ENCODE assay signal across 1 cellular context in genomic region chr2:68157402-68158133, GRCh38.
A peak's percentile ranks its signal among the peaks of the same experiment; 100 is the strongest.
TF ChIP-seq lines count a peak whose summit lies in the region.

PNO1 (plus strand) TSS chr2:68157888; CDS start chr2:68157935, 47 bp downstream.

TF ChIP-seq in HEK293, 187 proteins besides CTCF, POLR2A, EP300 and RAD21 (continued from another document and continues in another):
- TF ChIP-seq ZNF747 (tag by site-specific recombination; IDR thresholded peaks at IDR 0.05) (no peak), ZSCAN23 (tag by site-specific recombination; IDR thresholded peaks at IDR 0.05) (no peak), ZNF501 (tag by site-specific recombination; IDR thresholded peaks at IDR 0.05) (peak; percentile 68; the same call in 1 of the 2 replicates), ZNF677 (tag by site-specific recombination; IDR thresholded peaks at IDR 0.05) (no peak), ZNF354C (tag by site-specific recombination; IDR thresholded peaks at IDR 0.05; ENCODE audit: borderline replicate concordance, low read depth) (no peak), BCL11A (tag by site-specific recombination; IDR thresholded peaks at IDR 0.05; ENCODE audit: low read depth) (no peak), YY1 (tag by site-specific recombination; IDR thresholded peaks at IDR 0.05) (no peak), ZSCAN30 (tag by site-specific recombination; IDR thresholded peaks at IDR 0.05) (0 out of 2 replicates have a peak, but pooled peaks have one; percentile 25), ZNF426 (tag by site-specific recombination; IDR thresholded peaks at IDR 0.05) (no peak), WT1 (tag by site-specific recombination; IDR thresholded peaks at IDR 0.05) (no peak), ZNF549 (tag by site-specific recombination; IDR thresholded peaks at IDR 0.05) (no peak), SALL2 (tag by site-specific recombination; IDR thresholded peaks at IDR 0.05; ENCODE audit: borderline replicate concordance) (no peak), SP7 (tag by site-specific recombination; IDR thresholded peaks at IDR 0.05) (peak; percentile 72), ZNF239 (tag by site-specific recombination; IDR thresholded peaks at IDR 0.05) (no peak), TSHZ1 (tag by site-specific recombination; IDR thresholded peaks at IDR 0.05; ENCODE audit: borderline replicate concordance) (no peak), ZNF76 (tag by site-specific recombination; IDR thresholded peaks at IDR 0.05; ENCODE audit: borderline replicate concordance, low read depth) (peak; percentile 83; the same call in 1 of the 2 replicates), ZNF394 (tag by site-specific recombination; IDR thresholded peaks at IDR 0.05; ENCODE audit: borderline replicate concordance) (peak; percentile 66; the same call in 1 of the 2 replicates), GLIS1 (tag by site-specific recombination; IDR thresholded peaks at IDR 0.05) (peak; percentile 47; the same call in 1 of the 2 replicates), PBX3 (CRISPR knock-in tag; IDR thresholded peaks at IDR 0.05) (no peak), ZNF335 (tag by site-specific recombination; conservative IDR thresholded peaks at IDR 0.05) (peak; percentile 100), ZNF792 (tag by site-specific recombination; IDR thresholded peaks at IDR 0.05) (no peak), ZFHX2 (tag by site-specific recombination; conservative IDR thresholded peaks at IDR 0.05) (no peak), PRDM1 (tag by site-specific recombination; IDR thresholded peaks at IDR 0.05) (no peak), ZNF830 (tag by site-specific recombination; IDR thresholded peaks at IDR 0.05; ENCODE audit: low read depth) (no peak), BCL6B (tag by site-specific recombination; IDR thresholded peaks at IDR 0.05) (no peak), ZNF600 (tag by site-specific recombination; IDR thresholded peaks at IDR 0.05) (peak; percentile 65), EGR2 (tag by site-specific recombination; IDR thresholded peaks at IDR 0.05; ENCODE audit: low read depth) (no peak), ZNF561 (tag by site-specific recombination; IDR thresholded peaks at IDR 0.05; ENCODE audit: borderline replicate concordance) (no peak), ZNF664 (tag by site-specific recombination; IDR thresholded peaks at IDR 0.05) (no peak), ZNF624 (tag by site-specific recombination; IDR thresholded peaks at IDR 0.05) (no peak), HIC1 (tag by site-specific recombination; IDR thresholded peaks at IDR 0.05) (peak; percentile 99), ZIC2 (tag by site-specific recombination; IDR thresholded peaks at IDR 0.05) (no peak), ZNF404 (tag by site-specific recombination; IDR thresholded peaks at IDR 0.05) (no peak), SETDB1 (IDR thresholded peaks at IDR 0.05; ENCODE audit: insufficient read length, low read length) (no peak), ZNF362 (tag by site-specific recombination; IDR thresholded peaks at IDR 0.05) (0 out of 2 replicates have a peak, but pooled peaks have one; percentile 13), ZNF544 (tag by site-specific recombination; IDR thresholded peaks at IDR 0.05) (no peak), ELK4 (IDR thresholded peaks at IDR 0.05; ENCODE audit: borderline replicate concordance, low read depth, low read length) (no peak), PRDM6 (tag by site-specific recombination; IDR thresholded peaks at IDR 0.05) (no peak), IKZF3 (tag by site-specific recombination; IDR thresholded peaks at IDR 0.05) (no peak), SCRT2 (tag by site-specific recombination; IDR thresholded peaks at IDR 0.05) (peak; percentile 54; the same call in 1 of the 2 replicates), ZNF174 (tag by site-specific recombination; IDR thresholded peaks at IDR 0.05) (no peak), ZNF214 (tag by site-specific recombination; IDR thresholded peaks at IDR 0.05; ENCODE audit: borderline replicate concordance) (no peak), ZNF585B (tag by site-specific recombination; IDR thresholded peaks at IDR 0.05) (no peak), ZNF610 (tag by site-specific recombination; IDR thresholded peaks at IDR 0.05; ENCODE audit: borderline replicate concordance) (no peak), MYNN (tag by site-specific recombination; IDR thresholded peaks at IDR 0.05; ENCODE audit: borderline replicate concordance) (no peak), ZNF248 (tag by site-specific recombination; IDR thresholded peaks at IDR 0.05) (no peak), PRDM2 (tag by site-specific recombination; IDR thresholded peaks at IDR 0.05; ENCODE audit: borderline replicate concordance) (no peak), ZBTB20 (tag by site-specific recombination; IDR thresholded peaks at IDR 0.05) (peak; percentile 64), SCRT1 (tag by site-specific recombination; IDR thresholded peaks at IDR 0.05; ENCODE audit: borderline replicate concordance) (peak; percentile 51; the same call in 1 of the 2 replicates), ZNF19 (tag by site-specific recombination; IDR thresholded peaks at IDR 0.05; ENCODE audit: low read depth) (no peak)
